Comparison of ENCODE assay signal across 18 cellular contexts in genomic region chr3:168736202-168736601, GRCh38.
DNase-seq lines count a peak whose midpoint lies in the region; TF ChIP-seq lines count a peak whose summit lies in the region.
"Had no signal": no experiment of that assay in that cellular context is flagged by ENCODE, and none has a peak within 500 bp of the region (broad histone marks: within the 10 kb centered on the region; RNA-seq: fewer than 3 reads in every experiment).

No MANE protein-coding gene starts in this region.

- no peak for TF ChIP-seq CTCF in hepatocyte (IDR thresholded peaks at IDR 0.05; ENCODE audit: poor library complexity)
- no peak for TF ChIP-seq CTCF in right atrium auricular region (IDR thresholded peaks at IDR 0.05)
- TF ChIP-seq CTCF in colonic mucosa (IDR thresholded peaks at IDR 0.05), result no peak

- H3K4me1 ChIP-seq in hepatocyte (ENCODE audit: insufficient read depth) (no peaks in the 10 kb centered on the region), right atrium auricular region (no peaks in the 10 kb centered on the region), colonic mucosa (no peaks in the 10 kb centered on the region)
- H3K4me1 ChIP-seq: A549, Caco-2 had no signal

- H3K79me2 ChIP-seq in hepatocyte, result no peaks in the 10 kb centered on the region

- H4K20me1 ChIP-seq in hepatocyte (ENCODE audit: insufficient read depth, poor library complexity, severe bottlenecking), result no peaks in the 10 kb centered on the region

- no peaks in the 10 kb centered on the region for H3K9me2 ChIP-seq in hepatocyte (replicated peaks; ENCODE audit: insufficient read depth)

- no peaks in the 10 kb centered on the region for H3K27me3 ChIP-seq in hepatocyte
- H3K27me3 ChIP-seq in right atrium auricular region, result no peaks in the 10 kb centered on the region
- no peaks in the 10 kb centered on the region for H3K27me3 ChIP-seq in colonic mucosa

- H3K9me3 ChIP-seq in hepatocyte (ENCODE audit: low read depth), result no peaks in the 10 kb centered on the region
- peaks cover 0 to 13% of the 10 kb centered on the region in 2 donors for H3K9me3 ChIP-seq in right atrium auricular region
- H3K9me3 ChIP-seq in colonic mucosa, result no peaks in the 10 kb centered on the region
- H3K9me3 ChIP-seq: A549, Caco-2 had no signal

- peak; percentile 16 for DNase-seq in NCI-H510A treated with DMSO at 0.1 percent for 48 hours (lab: John Stamatoyannopoulos, UW)
- no peak for DNase-seq in NCI-H510A (lab: John Stamatoyannopoulos, UW)
- DNase-seq in NCI-H526 treated with DMSO at 0.1 percent for 48 hours (lab: John Stamatoyannopoulos, UW), result peak; percentile 90
- DNase-seq in hepatocyte (ENCODE audit: low spot score), result no peak
- no peak for DNase-seq in right atrium auricular region (ENCODE audit: low spot score)
- no peak for DNase-seq in NCI-H146 (lab: John Stamatoyannopoulos, UW)
- no peak for DNase-seq in colonic mucosa
- DNase-seq: AML-193; Caco-2; CD4-positive, alpha-beta T cell; DMS153; DMS79; GDM1; H7 had no signal

- H3K4me3 ChIP-seq in hepatocyte (no peak overlapping the region), right atrium auricular region (no peak overlapping the region), colonic mucosa (no peak overlapping the region)
- H3K4me3 ChIP-seq: A549, GM23338 had no signal

- H3K9ac ChIP-seq in colonic mucosa (ENCODE audit: low read depth in 2 of 2, low read length in 2 of 2), result no peak overlapping the region

- H3K36me3 ChIP-seq in hepatocyte (replicated peaks; ENCODE audit: insufficient read depth, low read depth), result no peaks in the 10 kb centered on the region
- no peaks in the 10 kb centered on the region for H3K36me3 ChIP-seq in right atrium auricular region
- no peaks in the 10 kb centered on the region for H3K36me3 ChIP-seq in colonic mucosa

- H2AFZ ChIP-seq in hepatocyte, result no peak overlapping the region
- H2AFZ ChIP-seq: GM23338 had no signal

- intact Hi-C loops in colonic mucosa (cut with DNase I), result no loop called here

- H3K4me2 ChIP-seq in hepatocyte, result peak overlapping the region; percentile 38
- H3K4me2 ChIP-seq: A549, GM23338 had no signal

- WGBS in hepatocyte (ENCODE audit: low lambda C conversion rate, missing lambda C conversion rate), result 21% methylated on average over 2 of the region's 2 CpGs

- H3K27ac ChIP-seq in hepatocyte, result no peak overlapping the region
- H3K27ac ChIP-seq in right atrium auricular region, result no peak overlapping the region
- H3K27ac ChIP-seq in colonic mucosa, result no peak overlapping the region
- H3K27ac ChIP-seq: 22Rv1, A549, C4-2B had no signal

Comparison
In these comparisons a context has a peak if more than half of its experiments do, and no peak if none do; other contexts are left out.
1. DNase-seq: peak in NCI-H510A treated with DMSO at 0.1 percent for 48 hours (single experiment) and NCI-H526 treated with DMSO at 0.1 percent for 48 hours (single experiment); none in NCI-H510A (single experiment), hepatocyte (single experiment), right atrium auricular region (single experiment), NCI-H146 (single experiment) and colonic mucosa (single experiment).